ENCODE assay signal across 11 cellular contexts in the genomic region with DNA sequence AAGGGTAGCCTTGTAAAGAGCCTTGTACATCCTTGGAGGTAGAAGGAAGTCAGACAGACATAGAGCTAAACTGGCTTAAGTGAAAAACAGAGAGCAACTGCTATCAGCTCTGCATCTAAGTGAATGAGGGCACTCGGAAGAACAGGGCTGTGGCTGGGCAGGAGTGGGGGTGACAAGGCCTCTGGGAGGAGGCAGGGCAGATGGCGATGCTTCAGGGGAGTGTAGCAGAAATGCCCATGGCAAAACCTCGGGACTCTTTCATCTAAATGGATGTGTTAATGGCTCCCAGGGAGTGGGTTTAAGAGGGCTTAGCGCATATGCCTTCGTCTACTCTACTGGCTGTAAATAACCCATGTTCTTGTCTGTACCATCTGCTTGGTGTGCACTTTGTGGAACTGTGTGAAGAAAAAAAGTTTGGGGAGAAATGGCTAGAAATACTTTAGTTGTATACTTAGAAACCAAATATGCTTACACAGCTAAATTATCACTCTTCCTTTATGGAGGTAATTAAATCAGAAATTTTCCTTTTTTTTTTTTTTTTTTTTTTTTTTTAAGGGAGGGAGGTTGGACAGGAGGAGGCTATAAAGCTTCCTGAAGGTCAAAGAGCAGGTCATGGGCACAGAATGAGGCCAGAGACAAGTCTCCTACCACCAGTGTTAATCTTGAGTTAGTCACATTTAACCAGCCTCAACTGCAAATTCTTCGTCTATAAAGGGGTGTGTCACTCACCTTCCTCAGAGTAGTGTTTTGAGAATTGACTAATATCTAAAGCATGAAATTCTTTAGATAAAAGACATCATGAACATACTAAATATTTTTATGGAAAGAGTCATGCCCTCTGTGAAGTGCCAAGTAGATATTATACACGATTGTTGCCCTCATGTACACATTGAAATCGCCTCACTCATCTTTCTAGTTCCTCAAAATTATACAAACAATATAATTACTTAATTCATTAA.
DNase-seq lines count a peak whose midpoint lies in the region; ATAC-seq and TF ChIP-seq lines count a peak whose summit lies in the region.
"Had no signal": no experiment of that assay in that cellular context is flagged by ENCODE, and none has a peak within 500 bp of the region (broad histone marks: within the 10 kb centered on the region; RNA-seq: fewer than 3 reads in every experiment).

No MANE protein-coding gene starts in this region.

- H3K4me1 ChIP-seq in BE2C: peaks cover 19% of the 10 kb centered on the region

- H3K27me3 Mint-ChIP-seq in HFFc6 (ENCODE audit: insufficient read depth) (no peaks in the 10 kb centered on the region; the same call in 1 of the 2 replicates), immature natural killer cell (ENCODE audit: low read depth in 3 of 3) (peaks cover 0 to 6% (median 2%) of the 10 kb centered on the region in 3 donors)
- H3K27me3 Mint-ChIP-seq in activated CD4-positive, alpha-beta memory T cell treated with anti-CD3 and anti-CD28 coated beads for 36 hours: no peaks in the 10 kb centered on the region

- H3K4me3 ChIP-seq in BE2C (ENCODE audit: low read depth, low read length): no peak overlapping the region

- no peaks in the 10 kb centered on the region for H3K27me3 ChIP-seq in BE2C

- H3K9me3 Mint-ChIP-seq in HFFc6: no peaks in the 10 kb centered on the region
- H3K9me3 Mint-ChIP-seq in activated CD4-positive, alpha-beta memory T cell treated with anti-CD3 and anti-CD28 coated beads for 36 hours: no peaks in the 10 kb centered on the region
- H3K9me3 Mint-ChIP-seq in immature natural killer cell: no peaks in the 10 kb centered on the region
- H3K9me3 Mint-ChIP-seq: CD14-positive monocyte had no signal

- ATAC-seq in HG03442 (IDR thresholded peaks at IDR 0.05; ENCODE audit: unreplicated experiment): no peak

- H3K36me3 Mint-ChIP-seq in HFFc6 (ENCODE audit: low read depth) (peaks cover 4% of the 10 kb centered on the region; the same call in 1 of the 2 replicates), immature natural killer cell (peaks cover 10 to 23% (median 13%) of the 10 kb centered on the region in 3 donors)
- H3K36me3 Mint-ChIP-seq in activated CD4-positive, alpha-beta memory T cell treated with anti-CD3 and anti-CD28 coated beads for 36 hours: peaks cover 42% of the 10 kb centered on the region

- POLR2A ChIA-PET in activated CD4-positive, alpha-beta memory T cell treated with anti-CD3 and anti-CD28 coated beads for 36 hours (lab: Charles Lee): interaction anchor here (1.1 to 4.5 kb wide), 3 partner anchors 9 to 49 kb away, joined by 4 to 24 read pairs (median 5); no protein-coding TSS in a partner anchor

- CTCF ChIA-PET in activated CD4-positive, alpha-beta memory T cell treated with anti-CD3 and anti-CD28 coated beads for 36 hours (lab: Charles Lee): interaction anchor here (1.4 kb wide), 1 partner anchor 216 kb away, joined by 5 read pairs; no protein-coding TSS in a partner anchor

- H3K9me3 ChIP-seq in BE2C: no peaks in the 10 kb centered on the region

- TF ChIP-seq CTCF in BE2C (IDR thresholded peaks at IDR 0.05; ENCODE audit: low read depth, low read length) (no peak), HFFc6 (IDR thresholded peaks at IDR 0.05) (no peak)

- peak overlapping the region; percentile 54 for H3K27ac Mint-ChIP-seq in HFFc6
- H3K27ac Mint-ChIP-seq in activated CD4-positive, alpha-beta memory T cell treated with anti-CD3 and anti-CD28 coated beads for 36 hours: peak overlapping the region; percentile 89
- peak overlapping the region; percentile 74 to 90 (median 87) for H3K27ac Mint-ChIP-seq in immature natural killer cell

- H3K4me1 Mint-ChIP-seq in HFFc6 (ENCODE audit: low read depth) (peaks cover 40% of the 10 kb centered on the region), immature natural killer cell (peaks cover 80 to 95% of the 10 kb centered on the region in 2 donors)
- H3K4me1 Mint-ChIP-seq in activated CD4-positive, alpha-beta memory T cell treated with anti-CD3 and anti-CD28 coated beads for 36 hours (ENCODE audit: low read depth): peaks cover 84% of the 10 kb centered on the region

- intact Hi-C loops in activated CD4-positive, alpha-beta memory T cell treated with anti-CD3 and anti-CD28 coated beads for 36 hours (cut with micrococcal nuclease): loop anchor here (1.0 to 2.0 kb wide), 3 partner anchors 12 to 26 kb away; no protein-coding TSS in a partner anchor

- DNase-seq in BE2C (peak; percentile 55), HFFc6 (peak; percentile 16), immature natural killer cell (no peak), globus pallidus (ENCODE audit: low spot score) (no peak), medulla oblongata (ENCODE audit: extremely low spot score) (no peak)
- DNase-seq in activated CD4-positive, alpha-beta memory T cell treated with anti-CD3 and anti-CD28 coated beads for 36 hours: peak; percentile 15
- no peak for DNase-seq in central memory CD4-positive, alpha-beta T cell
- DNase-seq: NCI-H1436, SHP77 treated with DMSO at 0.1 percent for 48 hours had no signal

- peaks cover 4% of the 10 kb centered on the region for H3K36me3 ChIP-seq in BE2C

- H3K4me3 Mint-ChIP-seq in HFFc6 (no peak overlapping the region; the same call in 1 of the 2 replicates), immature natural killer cell (peak overlapping the region; percentile 4 to 51 (median 42))
- no peak overlapping the region for H3K4me3 Mint-ChIP-seq in activated CD4-positive, alpha-beta memory T cell treated with anti-CD3 and anti-CD28 coated beads for 36 hours
- H3K4me3 Mint-ChIP-seq: CD14-positive monocyte had no signal

Comparison
In these comparisons a context has a peak if more than half of its experiments do, and no peak if none do; other contexts are left out.
1. DNase-seq: peak in BE2C (single experiment), HFFc6 (single experiment) and activated CD4-positive, alpha-beta memory T cell treated with anti-CD3 and anti-CD28 coated beads for 36 hours (single experiment); none in immature natural killer cell (0 of 3), globus pallidus (single experiment), central memory CD4-positive, alpha-beta T cell (single experiment) and medulla oblongata (single experiment).
2. H3K4me3 Mint-ChIP-seq: peak in immature natural killer cell (5 of 5); none in HFFc6 (single experiment) and activated CD4-positive, alpha-beta memory T cell treated with anti-CD3 and anti-CD28 coated beads for 36 hours (single experiment).
3. Peak in every context shown above with its lines, with median percentiles within 50 percentile points of each other: H3K27ac Mint-ChIP-seq.